11 cellular contexts compared by ENCODE assay signal in the genomic region with DNA sequence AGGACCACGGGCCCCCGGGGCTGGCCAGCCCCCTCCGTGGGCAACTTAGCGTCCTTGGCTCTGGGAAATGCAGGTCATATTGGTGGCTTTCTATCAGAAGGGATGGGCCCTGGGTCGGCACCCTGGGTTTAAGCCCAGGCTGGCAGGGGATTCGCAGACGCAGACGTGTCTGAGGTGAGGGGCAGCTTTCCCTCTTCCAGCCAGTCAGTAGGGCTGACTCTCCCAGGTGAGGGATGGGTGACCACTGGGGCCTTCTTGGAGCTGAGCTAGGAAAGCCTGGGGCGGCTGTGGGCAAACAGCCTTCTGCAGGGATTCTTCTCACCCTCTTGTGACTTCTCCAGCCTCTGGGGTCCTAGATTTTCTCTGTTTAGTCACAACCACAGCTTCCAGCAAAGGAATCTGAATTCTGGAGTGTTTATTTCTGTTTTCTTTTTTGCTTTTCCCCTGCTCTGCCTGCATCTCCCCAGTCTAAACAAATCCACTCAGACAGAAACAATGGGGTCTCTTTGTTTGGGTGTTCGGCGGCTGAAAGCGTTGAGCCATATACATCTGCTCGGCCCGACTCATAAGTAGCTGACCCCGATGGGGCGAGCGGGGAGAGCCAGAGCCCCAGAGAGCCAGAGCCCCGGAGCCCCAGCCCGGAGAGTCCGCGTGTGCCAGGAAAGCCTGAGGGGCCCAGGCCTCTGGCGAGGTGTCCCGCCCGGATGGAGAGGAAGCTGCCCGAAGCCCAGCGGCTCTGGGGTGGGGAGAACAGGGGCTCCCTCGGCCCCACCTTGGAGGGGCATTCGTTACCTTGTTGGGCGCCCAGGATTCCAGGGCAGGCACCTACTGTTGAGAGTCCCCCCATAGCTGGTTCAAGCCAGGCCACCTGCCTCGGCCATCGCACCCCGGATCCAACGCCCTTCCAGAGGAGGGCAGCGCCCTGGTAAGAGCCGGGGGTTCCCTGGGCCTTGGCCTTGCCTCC. TPM values are rescaled to one million over a fixed set of nuclear protein-coding genes. Genes with fewer than 3 reads are reported as not detected.
DNase-seq lines count a peak whose midpoint lies in the region; ATAC-seq and TF ChIP-seq lines count a peak whose summit lies in the region.
"Had no signal": no experiment of that assay in that cellular context is flagged by ENCODE, and none has a peak within 500 bp of the region (broad histone marks: within the 10 kb centered on the region; RNA-seq: fewer than 3 reads in every experiment).

No MANE protein-coding gene starts in this region.

- no peak overlapping the region for H3K27ac Mint-ChIP-seq in CD4-positive, alpha-beta T cell
- H3K27ac Mint-ChIP-seq in T-helper 17 cell, result no peak overlapping the region
- H3K27ac Mint-ChIP-seq: activated naive CD4-positive, alpha-beta T cell treated with anti-CD3 and anti-CD28 coated beads, Interleukin-2, amount 50 U/mL, for 24 hours had no signal

- H3K27ac ChIP-seq in CD4-positive, alpha-beta T cell (ENCODE audit: low read depth, low read length), result no peak overlapping the region
- H3K27ac ChIP-seq: right atrium auricular region had no signal

- no peak for DNase-seq in CD4-positive, alpha-beta T cell
- no peak for DNase-seq in T-helper 17 cell
- DNase-seq in mesenteric fat pad (ENCODE audit: low spot score), result peak; percentile 78
- DNase-seq in NCI-H2029 treated with DMSO at 0.1 percent for 48 hours (lab: John Stamatoyannopoulos, UW), result no peak
- no peak for DNase-seq in activated naive CD4-positive, alpha-beta T cell (lab: John Stamatoyannopoulos, UW)
- DNase-seq in GOT3 (lab: John Stamatoyannopoulos, UW), result no peak
- DNase-seq: effector memory CD4-positive, alpha-beta T cell had no signal

- no peaks in the 10 kb centered on the region for H3K9me3 Mint-ChIP-seq in CD4-positive, alpha-beta T cell
- H3K9me3 Mint-ChIP-seq: activated naive CD4-positive, alpha-beta T cell treated with anti-CD3 and anti-CD28 coated beads, Interleukin-2, amount 50 U/mL, for 24 hours had no signal

- intact Hi-C loops in CD4-positive, alpha-beta T cell (cut with DNase I, micrococcal nuclease), result no loop called here

- POLR2A ChIA-PET in CD4-positive, alpha-beta T cell (lab: Charles Lee), result interaction anchor here (0.6 kb wide), 1 partner anchor 35 kb away, joined by 3 read pairs; no protein-coding TSS in a partner anchor

- ATAC-seq in CD4-positive, alpha-beta T cell (ENCODE audit: poor library complexity), result no peak
- ATAC-seq in GM21447 (IDR thresholded peaks at IDR 0.05; ENCODE audit: unreplicated experiment) (peak; percentile 1), T-helper 17 cell (no peak), HG03432 (IDR thresholded peaks at IDR 0.05; ENCODE audit: unreplicated experiment) (no peak)

- H3K4me3 Mint-ChIP-seq in CD4-positive, alpha-beta T cell, result peak overlapping the region; percentile 51
- H3K4me3 Mint-ChIP-seq in T-helper 17 cell, result peak overlapping the region; percentile 66

- H3K9me3 ChIP-seq in CD4-positive, alpha-beta T cell (ENCODE audit: control insufficient read depth, low read length), result no peaks in the 10 kb centered on the region
- H3K9me3 ChIP-seq in T-helper 17 cell (ENCODE audit: control insufficient read depth, low read length, poor library complexity, severe bottlenecking), result no peaks in the 10 kb centered on the region
- H3K9me3 ChIP-seq: right atrium auricular region had no signal

- CTCF ChIA-PET in CD4-positive, alpha-beta T cell (lab: Charles Lee), result no interaction called here

- peaks cover 17% of the 10 kb centered on the region for H3K4me1 Mint-ChIP-seq in CD4-positive, alpha-beta T cell (ENCODE audit: low read depth)
- H3K4me1 Mint-ChIP-seq in T-helper 17 cell, result peaks cover 11% of the 10 kb centered on the region

- peaks cover 77% of the 10 kb centered on the region for H3K27me3 ChIP-seq in CD4-positive, alpha-beta T cell (ENCODE audit: control insufficient read depth, insufficient read depth, low read length)

- peaks cover 73% of the 10 kb centered on the region for H3K27me3 Mint-ChIP-seq in CD4-positive, alpha-beta T cell
- peaks cover 66% of the 10 kb centered on the region for H3K27me3 Mint-ChIP-seq in T-helper 17 cell

- no peaks in the 10 kb centered on the region for H3K36me3 Mint-ChIP-seq in CD4-positive, alpha-beta T cell (ENCODE audit: low read depth)
- H3K36me3 Mint-ChIP-seq in T-helper 17 cell (ENCODE audit: low read depth), result peaks cover 9% of the 10 kb centered on the region
- H3K36me3 Mint-ChIP-seq: activated naive CD4-positive, alpha-beta T cell treated with anti-CD3 and anti-CD28 coated beads, Interleukin-2, amount 50 U/mL, for 24 hours had no signal

- TF ChIP-seq CTCF in CD4-positive, alpha-beta T cell (IDR thresholded peaks at IDR 0.05), result no peak

RNA-seq across cellular contexts. Expression of gene MNX1, which starts 2.0 kb away (rescaled TPM):
- total RNA-seq in CD4-positive, alpha-beta T cell, result under 1 TPM in 1 of 2 experiments, not detected in 1; 0.14 TPM
- total RNA-seq in T-helper 17 cell (under 1 TPM; 0.15 to 0.21 TPM), mesenteric fat pad (not detected)
- total RNA-seq: right atrium auricular region had no signal

RNA-seq across cellular contexts. Expression of gene NOM1, which starts 59.0 kb away (rescaled TPM):
- total RNA-seq in CD4-positive, alpha-beta T cell, result 10 to 100 TPM; 25.5 to 27.6 TPM
- total RNA-seq in T-helper 17 cell, result 10 to 100 TPM; 31.3 to 35.8 TPM
- 19.9 TPM for total RNA-seq in mesenteric fat pad
